ENCODE assay signal across 1 cellular context in the genomic region with DNA sequence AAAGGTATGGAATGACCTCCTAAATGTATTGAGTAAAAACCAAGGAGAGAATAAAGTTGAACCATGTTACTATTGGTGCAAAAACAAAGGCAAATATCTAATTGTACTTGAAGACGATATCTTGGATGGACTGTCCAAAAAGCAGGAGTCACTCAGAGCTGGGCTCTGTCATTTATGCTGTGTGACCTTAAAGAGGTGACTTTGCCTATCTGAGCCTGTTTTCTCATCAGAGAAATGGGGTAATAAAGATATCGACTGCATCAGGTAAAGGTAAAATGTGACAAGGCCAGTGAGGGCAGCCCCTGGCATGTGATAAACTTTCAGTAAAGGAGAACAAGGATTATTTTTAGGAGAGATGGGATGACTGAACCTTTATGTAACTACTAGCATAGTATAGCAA.
TF ChIP-seq lines count a peak whose summit lies in the region.

No MANE protein-coding gene starts in this region.

TF ChIP-seq in HepG2, 621 proteins besides CTCF, POLR2A, EP300 and RAD21:
- TF ChIP-seq NR2F2 (IDR thresholded peaks at IDR 0.05; ENCODE audit: borderline replicate concordance, low read depth) (no peak), ZNF629 (CRISPR knock-in tag; conservative IDR thresholded peaks at IDR 0.05) (0 out of 2 replicates have a peak, but pooled peaks have one; percentile 19)
TF ChIP-seq in HepG2: peak in this region for 1.
